ENCODE assay signal across 8 cellular contexts in genomic region chr7:131555565-131556054, GRCh38. TPM values are rescaled to one million over a fixed set of nuclear protein-coding genes. Genes with fewer than 3 reads are reported as not detected.
DNase-seq lines count a peak whose midpoint lies in the region; ATAC-seq and TF ChIP-seq lines count a peak whose summit lies in the region.

No MANE protein-coding gene starts in this region.

- 2 to 6% methylated on average over 15 to 29 of the region's 29 CpGs for WGBS in body of pancreas, 2 donors
- WGBS in mesendoderm (ENCODE audit: extremely low coverage, insufficient coverage, low lambda C conversion rate) = no CpG with 5 or more reads among the region's 29 CpGs

- H3K79me1 ChIP-seq in mesendoderm (ENCODE audit: low read length) = no peaks in the 10 kb centered on the region

- no peak overlapping the region for H4K8ac ChIP-seq in mesendoderm (ENCODE audit: low read depth, low read length)

- H3K9ac ChIP-seq in Karpas-422 (ENCODE audit: low read length) (peak overlapping the region; percentile 70), mesendoderm (ENCODE audit: low read length) (peak overlapping the region; percentile 84)

- H2AK5ac ChIP-seq in mesendoderm (ENCODE audit: low read length) = no peak overlapping the region

- peak overlapping the region; percentile 72 for H3K23ac ChIP-seq in mesendoderm (ENCODE audit: low read length)

- H3K9me3 Mint-ChIP-seq in CD14-positive monocyte = peaks cover 0 to 11% (median 2%) of the 10 kb centered on the region in 7 donors

- H3K4me1 ChIP-seq in Karpas-422 (ENCODE audit: low read length) (peaks cover 40% of the 10 kb centered on the region), body of pancreas (peaks cover 60% of the 10 kb centered on the region), mesendoderm (ENCODE audit: control insufficient read depth, low read depth, low read length) (peaks cover 20% of the 10 kb centered on the region)

- DNase-seq in CD14-positive monocyte (ENCODE audit: low spot score) (no peak), Karpas-422 (peak; percentile 56), body of pancreas (peak in 1 of 4 donors; percentile 43), mesendoderm (no peak), C1 segment of cervical spinal cord (lab: John Stamatoyannopoulos, UW) (no peak), GM19240 (ENCODE audit: insufficient read length, low spot score) (no peak), EL (no peak), T-helper 9 cell (no peak)

- no peak overlapping the region for H4K5ac ChIP-seq in mesendoderm (ENCODE audit: low read length)

- peak overlapping the region; percentile 56 for H2AFZ ChIP-seq in Karpas-422 (ENCODE audit: low read length)

- H3K27ac ChIP-seq in Karpas-422 (ENCODE audit: low read length) (no peak overlapping the region), body of pancreas (peak overlapping the region; percentile 34 to 82 (median 76)), mesendoderm (ENCODE audit: low read depth, low read length) (peak overlapping the region; percentile 80)

- H3K4me2 ChIP-seq in Karpas-422 (ENCODE audit: low read depth, low read length, poor library complexity, severe bottlenecking) (peak overlapping the region; percentile 89), mesendoderm (ENCODE audit: low read length) (peak overlapping the region; percentile 72)

- no peak overlapping the region for H3K4ac ChIP-seq in mesendoderm (ENCODE audit: low read depth, low read length)

- no peak for TF ChIP-seq CTCF in CD14-positive monocyte (IDR thresholded peaks at IDR 0.05)
- no peak for TF ChIP-seq CTCF in body of pancreas (IDR thresholded peaks at IDR 0.05)

- no peak overlapping the region for H3K27ac Mint-ChIP-seq in CD14-positive monocyte

- peak; percentile 0 for ATAC-seq in body of pancreas

- no peak overlapping the region for H2BK5ac ChIP-seq in mesendoderm (ENCODE audit: low read length)

- H3K9me2 ChIP-seq in Karpas-422 (replicated peaks; ENCODE audit: insufficient read depth, low read length) = no peaks in the 10 kb centered on the region

- H2BK15ac ChIP-seq in mesendoderm (replicated peaks; ENCODE audit: low read depth) = no peak overlapping the region

- H2BK120ac ChIP-seq in mesendoderm (ENCODE audit: low read depth, low read length) = no peak overlapping the region

- H3K79me2 ChIP-seq in Karpas-422 (ENCODE audit: low read length) (no peaks in the 10 kb centered on the region), mesendoderm (ENCODE audit: control insufficient read depth, insufficient read depth, low read length) (peaks cover 56% of the 10 kb centered on the region)

- H3K4me1 Mint-ChIP-seq in CD14-positive monocyte = peaks cover 19% of the 10 kb centered on the region

- H4K20me1 ChIP-seq in Karpas-422 (ENCODE audit: insufficient read depth, low read depth, low read length) = no peaks in the 10 kb centered on the region; the same call in 1 of the 2 replicates

- H3K27me3 ChIP-seq in Karpas-422 (ENCODE audit: low read length) = 0 out of 2 replicates have a peak, but pooled peaks cover 7% of the 10 kb centered on the region
- H3K27me3 ChIP-seq in body of pancreas = no peaks in the 10 kb centered on the region
- no peaks in the 10 kb centered on the region for H3K27me3 ChIP-seq in mesendoderm (ENCODE audit: insufficient read depth, low read length, poor library complexity)

- TF ChIP-seq POLR2A in body of pancreas (IDR thresholded peaks at IDR 0.05) = no peak

- H3K4me3 ChIP-seq in Karpas-422 (ENCODE audit: low read length) (peak overlapping the region; percentile 68), body of pancreas (peak overlapping the region; percentile 51 to 52), mesendoderm (ENCODE audit: low read length) (peak overlapping the region; percentile 57)

- H3K36me3 ChIP-seq in Karpas-422 (ENCODE audit: insufficient read depth, low read length) = no peaks in the 10 kb centered on the region
- no peaks in the 10 kb centered on the region for H3K36me3 ChIP-seq in body of pancreas (replicated peaks in 1 of 2; ENCODE audit: insufficient read depth in 1 of 2, low read depth in 2 of 2)
- H3K36me3 ChIP-seq in mesendoderm (ENCODE audit: control insufficient read depth, insufficient read depth, low read length) = no peaks in the 10 kb centered on the region

- H3K4me3 Mint-ChIP-seq in CD14-positive monocyte = peak overlapping the region; percentile 79 to 92

- intact Hi-C loops in CD14-positive monocyte (cut with micrococcal nuclease) (no loop called here), body of pancreas (cut with DNase I) (no loop called here)

- H3K56ac ChIP-seq in mesendoderm (ENCODE audit: low read length) = peak overlapping the region; percentile 89

- H3K18ac ChIP-seq in mesendoderm (ENCODE audit: low read length) = peak overlapping the region; percentile 57

- H3K9me3 ChIP-seq in Karpas-422 (ENCODE audit: low read length) = no peaks in the 10 kb centered on the region
- no peaks in the 10 kb centered on the region for H3K9me3 ChIP-seq in body of pancreas

- peaks cover 58 to 80% (median 72%) of the 10 kb centered on the region in 3 donors for H3K27me3 Mint-ChIP-seq in CD14-positive monocyte (ENCODE audit: low read depth in 3 of 3)

- H3K36me3 Mint-ChIP-seq in CD14-positive monocyte = peaks cover 0 to 4% of the 10 kb centered on the region in 2 donors

RNA-seq across cellular contexts. Expression of gene PODXL, which starts 0.8 kb away (rescaled TPM):
- under 1 TPM in 1 of 2 donors, not detected in 1; 0.20 TPM for polyA plus RNA-seq in CD14-positive monocyte
- total RNA-seq in Karpas-422 (2014; rRNA removed; shearing (Covaris generic); ENCODE audit: low replicate concordance) = 1.5 and 3.4 TPM in 2 replicates
- total RNA-seq in body of pancreas = 100 to 1,000 TPM in 1 of 2 donors, 10 to 100 TPM in 1; 36.9 to 106 TPM
- 242 TPM for polyA plus RNA-seq in mesendoderm (2013, experiment 1 of 2)
- polyA plus RNA-seq in mesendoderm (2013, experiment 2 of 2) = 262 TPM
